In genomic region chr17:12509836-12510235, GRCh38 we compare ENCODE assay signal across 26 cellular contexts.
"Had no signal": no experiment of that assay in that cellular context is flagged by ENCODE, and none has a peak within 500 bp of the region (broad histone marks: within the 10 kb centered on the region; RNA-seq: fewer than 3 reads in every experiment).

No MANE protein-coding gene starts in this region.

- H3K27ac Mint-ChIP-seq: activated CD4-positive, alpha-beta memory T cell treated with anti-CD3 and anti-CD28 coated beads, Interleukin-2, amount 10 ng/mL, durations not matched to agents 7 days and 5 days; activated CD4-positive, alpha-beta T cell treated with anti-CD3 and anti-CD28 coated beads, Interleukin-2, amount 10 ng/mL, durations not matched to agents 24 days and 14 days; activated naive CD4-positive, alpha-beta T cell treated with anti-CD3 and anti-CD28 coated beads, Interleukin-2, amount 10 ng/mL, durations not matched to agents 7 days and 5 days; brain; dendritic cell treated with granulocyte-macrophage colony-stimulating factor and Interleukin-4, amounts not matched to agents 40 ng/mL and 50 ng/mL, for 4 days; naive thymus-derived CD4-positive, alpha-beta T cell; T-helper 17 cell had no signal

- H3K4me1 ChIP-seq: foreskin keratinocyte, left lung, spleen, testis, upper lobe of right lung had no signal

- H3K79me2 ChIP-seq: hepatocyte had no signal

- H3K36me3 Mint-ChIP-seq: activated naive CD4-positive, alpha-beta T cell treated with anti-CD3 and anti-CD28 coated beads, Interleukin-2, amount 10 ng/mL, durations not matched to agents 7 days and 5 days; brain; naive thymus-derived CD4-positive, alpha-beta T cell had no signal

- DNase-seq: activated CD4-positive, alpha-beta memory T cell treated with anti-CD3 and anti-CD28 coated beads, Interleukin-2, amount 10 ng/mL, durations not matched to agents 7 days and 5 days; activated CD4-positive, alpha-beta T cell treated with anti-CD3 and anti-CD28 coated beads, Interleukin-2, amount 10 ng/mL, durations not matched to agents 24 days and 14 days; activated effector memory CD4-positive, alpha-beta T cell treated with anti-CD3 and anti-CD28 coated beads, Interleukin-2, amount 50 U/mL, for 16 hours; activated naive CD4-positive, alpha-beta T cell treated with anti-CD3 and anti-CD28 coated beads, Interleukin-2, amount 10 ng/mL, durations not matched to agents 7 days and 5 days; anterior cingulate cortex; effector CD4-positive, alpha-beta T cell; foreskin keratinocyte; kidney glomerular epithelial cell; left lung; naive thymus-derived CD4-positive, alpha-beta T cell; occipital lobe; retina; sigmoid colon; spleen; stimulated activated CD4-positive, alpha-beta T cell treated with anti-CD3 and anti-CD28 coated beads, Interleukin-4, amount 100 ng/mL, for 1 hour; stimulated activated naive CD4-positive, alpha-beta T cell; T-helper 17 cell; testis; upper lobe of right lung had no signal

- H3K4me2 ChIP-seq: hepatocyte had no signal

- H3K4me3 ChIP-seq: hepatocyte, left lung, lung, sigmoid colon, spleen, testis, upper lobe of right lung had no signal

- H3K27me3 ChIP-seq: foreskin keratinocyte, hepatocyte, sigmoid colon, spleen, testis, upper lobe of right lung had no signal

- H3K9me3 Mint-ChIP-seq: neural crest cell had no signal

- H2AFZ ChIP-seq: hepatocyte had no signal

- H3K9me3 ChIP-seq: left lung, sigmoid colon, spleen, testis, upper lobe of right lung had no signal

- ATAC-seq: activated CD4-positive, CD25-positive, alpha-beta regulatory T cell treated with anti-CD3 and anti-CD28 coated beads, Interleukin-2, amount 50 U/mL, for 24 hours; foreskin keratinocyte; left lung; naive thymus-derived CD4-positive, alpha-beta T cell; T-helper 17 cell; upper lobe of right lung had no signal

- H3K4me1 Mint-ChIP-seq: activated CD4-positive, alpha-beta memory T cell treated with anti-CD3 and anti-CD28 coated beads, Interleukin-2, amount 10 ng/mL, durations not matched to agents 7 days and 5 days; activated CD4-positive, alpha-beta T cell treated with anti-CD3 and anti-CD28 coated beads, Interleukin-2, amount 10 ng/mL, durations not matched to agents 24 days and 14 days; activated naive CD4-positive, alpha-beta T cell treated with anti-CD3 and anti-CD28 coated beads, Interleukin-2, amount 10 ng/mL, durations not matched to agents 7 days and 5 days; brain; naive thymus-derived CD4-positive, alpha-beta T cell; neural crest cell; T-helper 17 cell had no signal

- H3K27me3 Mint-ChIP-seq: activated CD4-positive, alpha-beta memory T cell treated with anti-CD3 and anti-CD28 coated beads, Interleukin-2, amount 10 ng/mL, durations not matched to agents 7 days and 5 days; activated CD4-positive, alpha-beta T cell treated with anti-CD3 and anti-CD28 coated beads, Interleukin-2, amount 10 ng/mL, durations not matched to agents 24 days and 14 days; activated naive CD4-positive, alpha-beta T cell treated with anti-CD3 and anti-CD28 coated beads, Interleukin-2, amount 10 ng/mL, durations not matched to agents 7 days and 5 days; dendritic cell treated with granulocyte-macrophage colony-stimulating factor and Interleukin-4, amounts not matched to agents 40 ng/mL and 50 ng/mL, for 4 days; naive thymus-derived CD4-positive, alpha-beta T cell; T-helper 17 cell had no signal

- H3K4me3 Mint-ChIP-seq: activated CD4-positive, alpha-beta memory T cell treated with anti-CD3 and anti-CD28 coated beads, Interleukin-2, amount 10 ng/mL, durations not matched to agents 7 days and 5 days; activated CD4-positive, alpha-beta T cell treated with anti-CD3 and anti-CD28 coated beads, Interleukin-2, amount 10 ng/mL, durations not matched to agents 24 days and 14 days; activated naive CD4-positive, alpha-beta T cell treated with anti-CD3 and anti-CD28 coated beads, Interleukin-2, amount 10 ng/mL, durations not matched to agents 7 days and 5 days; brain; dendritic cell treated with granulocyte-macrophage colony-stimulating factor and Interleukin-4, amounts not matched to agents 40 ng/mL and 50 ng/mL, for 4 days; naive thymus-derived CD4-positive, alpha-beta T cell; neural crest cell; T-helper 17 cell had no signal

- H3K27ac ChIP-seq: foreskin keratinocyte, hepatocyte, left lung, spleen, testis, upper lobe of right lung, VCaP had no signal

- H3K36me3 ChIP-seq: left lung, sigmoid colon, spleen, upper lobe of right lung had no signal
